Comparison of ENCODE assay signal across 8 cellular contexts in genomic region chr12:49740930-49741881, GRCh38. TPM values are rescaled to one million over a fixed set of nuclear protein-coding genes. Genes with fewer than 3 reads are reported as not detected.
DNase-seq lines count a peak whose midpoint lies in the region; ATAC-seq and TF ChIP-seq lines count a peak whose summit lies in the region.

Gene TMBIM6 (plus strand): TSS chr12:49741557. CDS start chr12:49752494, 10,937 bp downstream.

- DNase-seq in GM04503 (ENCODE audit: low read depth) (peak; percentile 99), HEK293T (ENCODE audit: extremely low spot score) (peak; percentile 96), MV-4-11 (lab: John Stamatoyannopoulos, UW) (peak; percentile 100), SK-N-DZ (ENCODE audit: low spot score) (peak; percentile 100), non-pigmented ciliary epithelial cell (ENCODE audit: low read depth) (peak; percentile 100), suprapubic skin (ENCODE audit: low spot score in 2 of 2) (peak; percentile 100)
- peak; percentile 99 for DNase-seq in activated naive CD4-positive, alpha-beta T cell treated with anti-CD3 and anti-CD28 coated beads, Interleukin-2, amount 10 ng/mL, durations not matched to agents 7 days and 5 days

- 8 to 25% methylated on average over 6 to 28 of the region's 50 CpGs for WGBS in gastroesophageal sphincter (ENCODE audit: low coverage in 1 of 2), 2 donors
- WGBS in suprapubic skin: 3% methylated on average over 43 of the region's 50 CpGs

- peak; percentile 94 to 98 for TF ChIP-seq POLR2A in gastroesophageal sphincter (IDR thresholded peaks at IDR 0.05)
- TF ChIP-seq POLR2A in suprapubic skin (IDR thresholded peaks at IDR 0.05): peak; percentile 93 to 99

- CTCF ChIA-PET in HEK293T (lab: Yijun Ruan, JAX): interaction anchor here (0.6 to 1.8 kb wide), 34 partner anchors 8 to 479 kb away, joined by 3 to 8 read pairs (median 4); partner anchors contain the start of gene NCKAP5L
- CTCF ChIA-PET in activated naive CD4-positive, alpha-beta T cell treated with anti-CD3 and anti-CD28 coated beads, Interleukin-2, amount 10 ng/mL, durations not matched to agents 7 days and 5 days (lab: Charles Lee): interaction anchor here (0.5 to 3.2 kb wide), 29 partner anchors 8 to 551 kb away, joined by 3 to 42 read pairs (median 5); partner anchors contain the start of genes BCDIN3D and FMNL3

- no peaks in the 10 kb centered on the region for H3K36me3 ChIP-seq in gastroesophageal sphincter
- H3K36me3 ChIP-seq in suprapubic skin: no peaks in the 10 kb centered on the region

- peak within 1 kb of the TSS; percentile 80 for H3K4me3 Mint-ChIP-seq in activated naive CD4-positive, alpha-beta T cell treated with anti-CD3 and anti-CD28 coated beads, Interleukin-2, amount 10 ng/mL, durations not matched to agents 7 days and 5 days

- POLR2A ChIA-PET in HEK293T (lab: Yijun Ruan, JAX): interaction anchor here (0.6 to 1.9 kb wide), 56 partner anchors 9 to 630 kb away, joined by 3 to 19 read pairs (median 4); partner anchors contain the start of genes BCDIN3D, FMNL3, NCKAP5L and RACGAP1

- peak within 1 kb of the TSS; percentile 97 for H3K27ac Mint-ChIP-seq in activated naive CD4-positive, alpha-beta T cell treated with anti-CD3 and anti-CD28 coated beads, Interleukin-2, amount 10 ng/mL, durations not matched to agents 7 days and 5 days

- TF ChIP-seq EP300 in gastroesophageal sphincter (IDR thresholded peaks at IDR 0.05): no peak
- no peak for TF ChIP-seq EP300 in suprapubic skin (IDR thresholded peaks at IDR 0.05)

- peaks cover 31% of the 10 kb centered on the region for H3K36me3 Mint-ChIP-seq in activated naive CD4-positive, alpha-beta T cell treated with anti-CD3 and anti-CD28 coated beads, Interleukin-2, amount 10 ng/mL, durations not matched to agents 7 days and 5 days

- H3K27me3 Mint-ChIP-seq in activated naive CD4-positive, alpha-beta T cell treated with anti-CD3 and anti-CD28 coated beads, Interleukin-2, amount 10 ng/mL, durations not matched to agents 7 days and 5 days: peaks cover 4% of the 10 kb centered on the region

- H3K9me3 ChIP-seq in gastroesophageal sphincter: no peaks in the 10 kb centered on the region
- no peaks in the 10 kb centered on the region for H3K9me3 ChIP-seq in suprapubic skin

- H3K4me1 Mint-ChIP-seq in activated naive CD4-positive, alpha-beta T cell treated with anti-CD3 and anti-CD28 coated beads, Interleukin-2, amount 10 ng/mL, durations not matched to agents 7 days and 5 days: peaks cover 40% of the 10 kb centered on the region

- H3K4me3 ChIP-seq in gastroesophageal sphincter: peak within 1 kb of the TSS; percentile 84 to 93
- peak within 1 kb of the TSS; percentile 76 for H3K4me3 ChIP-seq in suprapubic skin

- ATAC-seq in gastroesophageal sphincter: peak; percentile 99

- H3K27ac ChIP-seq in gastroesophageal sphincter (peak within 1 kb of the TSS; percentile 92 to 97 (median 95)), suprapubic skin (peak within 1 kb of the TSS; percentile 99)

- TF ChIP-seq CTCF in gastroesophageal sphincter (IDR thresholded peaks at IDR 0.05) (peak; percentile 89 to 95 (median 94)), suprapubic skin (IDR thresholded peaks at IDR 0.05) (peak; percentile 98)

- no peaks in the 10 kb centered on the region for H3K9me3 Mint-ChIP-seq in activated naive CD4-positive, alpha-beta T cell treated with anti-CD3 and anti-CD28 coated beads, Interleukin-2, amount 10 ng/mL, durations not matched to agents 7 days and 5 days

- H3K27me3 ChIP-seq in gastroesophageal sphincter (no peaks in the 10 kb centered on the region), suprapubic skin (no peaks in the 10 kb centered on the region)

- H3K4me1 ChIP-seq in gastroesophageal sphincter (peaks cover 11 to 38% (median 21%) of the 10 kb centered on the region in 3 donors), suprapubic skin (peaks cover 44% of the 10 kb centered on the region)

TF ChIP-seq in HEK293T, 16 proteins besides CTCF, POLR2A, EP300 and RAD21:
- peak; percentile 94 for TF ChIP-seq ELF4 (IDR thresholded peaks at IDR 0.05)
- TF ChIP-seq ZNF384 (IDR thresholded peaks at IDR 0.05): peak; percentile 46; the same call in 1 of the 2 replicates
- peak; percentile 45; the same call in 1 of the 2 replicates for TF ChIP-seq FOXM1 (IDR thresholded peaks at IDR 0.05; ENCODE audit: borderline replicate concordance)
- no peak for TF ChIP-seq HDGF (IDR thresholded peaks at IDR 0.05; ENCODE audit: borderline replicate concordance)
- no peak for TF ChIP-seq SP1 (IDR thresholded peaks at IDR 0.05)
- TF ChIP-seq SUZ12 (IDR thresholded peaks at IDR 0.05): no peak
- TF ChIP-seq LEF1 (IDR thresholded peaks at IDR 0.05; ENCODE audit: borderline replicate concordance): no peak
- TF ChIP-seq NFRKB (IDR thresholded peaks at IDR 0.05): no peak
- TF ChIP-seq PKNOX1 (IDR thresholded peaks at IDR 0.05): peak; percentile 96

RNA-seq across cellular contexts. Expression of gene TMBIM6, which starts in this region (rescaled TPM):
- 235 and 245 TPM in 2 replicates for polyA plus RNA-seq in SK-N-DZ (2014; cell fraction: cytosol; rRNA removed)
- polyA plus RNA-seq in SK-N-DZ (2014; cell fraction: nucleus; rRNA removed): 116 and 133 TPM in 2 replicates
- total RNA-seq in gastroesophageal sphincter (100 to 1,000 TPM; 251 to 408 (median 329) TPM), suprapubic skin (100 to 1,000 TPM; 292 to 468 (median 377) TPM)

Comparison
In these comparisons a context has a peak if more than half of its experiments do, and no peak if none do; other contexts are left out.
1. Peak in every context shown above with its lines: DNase-seq, ATAC-seq, H3K4me3 ChIP-seq and H3K27ac ChIP-seq.